ENCODE assay signal across 10 cellular contexts in genomic region chr9:693460-694390, GRCh38.
DNase-seq lines count a peak whose midpoint lies in the region; ATAC-seq and TF ChIP-seq lines count a peak whose summit lies in the region.
"Had no signal": no experiment of that assay in that cellular context is flagged by ENCODE, and none has a peak within 500 bp of the region (broad histone marks: within the 10 kb centered on the region; RNA-seq: fewer than 3 reads in every experiment).

No MANE protein-coding gene starts in this region.

- peak overlapping the region; percentile 90 for H3K27ac Mint-ChIP-seq in nephron progenitor cell
- H3K27ac Mint-ChIP-seq: T-helper 17 cell had no signal

- H3K27me3 Mint-ChIP-seq in nephron progenitor cell (ENCODE audit: low read depth, poor library complexity), result no peaks in the 10 kb centered on the region

- no peaks in the 10 kb centered on the region for H3K9me3 Mint-ChIP-seq in nephron progenitor cell
- H3K9me3 Mint-ChIP-seq: CD4-positive, CD25-positive, alpha-beta regulatory T cell had no signal

- peaks cover 56% of the 10 kb centered on the region for H3K4me1 Mint-ChIP-seq in nephron progenitor cell
- H3K4me1 Mint-ChIP-seq: T-helper 17 cell had no signal

- no peak for ATAC-seq in GM19023 (IDR thresholded peaks at IDR 0.05; ENCODE audit: unreplicated experiment)
- ATAC-seq in GM19467 (IDR thresholded peaks at IDR 0.05; ENCODE audit: unreplicated experiment), result no peak
- ATAC-seq: T-helper 17 cell had no signal

- peak overlapping the region; percentile 71 for H3K4me3 Mint-ChIP-seq in nephron progenitor cell
- H3K4me3 Mint-ChIP-seq: CD4-positive, CD25-positive, alpha-beta regulatory T cell; T-helper 17 cell had no signal

- peaks cover 10% of the 10 kb centered on the region for H3K36me3 Mint-ChIP-seq in nephron progenitor cell (ENCODE audit: low read depth)
- H3K36me3 Mint-ChIP-seq: CD4-positive, CD25-positive, alpha-beta regulatory T cell had no signal

- peak; percentile 75 for DNase-seq in A172 (ENCODE audit: low spot score)
- peak; percentile 72 for DNase-seq in RPMI7951 (ENCODE audit: low read depth)
- DNase-seq in fibroblast of gingiva (ENCODE audit: low read depth), result peak; percentile 88
- DNase-seq in nephron progenitor cell, result no peak
- no peak for DNase-seq in activated CD4-positive, alpha-beta T cell treated with anti-CD3 and anti-CD28 coated beads for 48 hours
- DNase-seq in HT-29 (ENCODE audit: low spot score), result no peak
- DNase-seq: CD4-positive, CD25-positive, alpha-beta regulatory T cell; T-helper 17 cell had no signal

- TF ChIP-seq CTCF in nephron progenitor cell (IDR thresholded peaks at IDR 0.05), result no peak

Comparison
In these comparisons a context has a peak if more than half of its experiments do, and no peak if none do; other contexts are left out.
1. DNase-seq: peak in A172 (single experiment), RPMI7951 (single experiment) and fibroblast of gingiva (single experiment); none in nephron progenitor cell (single experiment), activated CD4-positive, alpha-beta T cell treated with anti-CD3 and anti-CD28 coated beads for 48 hours (single experiment) and HT-29 (single experiment).